17 cellular contexts compared by ENCODE assay signal in the genomic region with DNA sequence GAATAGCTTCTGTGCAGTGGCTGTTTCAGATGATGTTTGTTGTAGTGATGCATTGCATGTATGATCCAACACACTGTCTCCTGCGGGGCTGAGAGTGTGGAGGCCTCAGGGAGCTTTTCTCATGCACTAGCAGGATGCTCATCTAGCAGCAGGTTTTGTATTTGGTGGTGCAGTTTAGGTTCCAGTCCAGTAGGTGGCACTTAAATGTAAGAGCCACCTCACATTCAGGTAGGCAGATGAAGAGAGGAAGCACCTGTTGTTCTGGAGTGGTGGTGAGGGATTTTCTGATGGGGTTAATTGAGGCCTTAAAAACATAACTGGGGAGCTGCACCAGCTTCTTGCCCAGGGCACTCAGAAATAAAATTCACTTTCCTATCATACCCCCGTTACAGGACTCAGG.
DNase-seq lines count a peak whose midpoint lies in the region; ATAC-seq and TF ChIP-seq lines count a peak whose summit lies in the region.
"Had no signal": no experiment of that assay in that cellular context is flagged by ENCODE, and none has a peak within 500 bp of the region (broad histone marks: within the 10 kb centered on the region; RNA-seq: fewer than 3 reads in every experiment).

No MANE protein-coding gene starts in this region.

- no peaks in the 10 kb centered on the region for H3K36me3 Mint-ChIP-seq in type B pancreatic cell

- H3K27me3 ChIP-seq in breast epithelium, result peaks cover 0 to 8% of the 10 kb centered on the region in 2 donors
- H3K27me3 ChIP-seq: heart right ventricle had no signal

- no peak for TF ChIP-seq POLR2A in breast epithelium (IDR thresholded peaks at IDR 0.05)

- H3K9me3 ChIP-seq in breast epithelium, result peaks cover 0 to 3% of the 10 kb centered on the region in 2 donors
- H3K9me3 ChIP-seq: HAP-1, heart right ventricle, left ventricle myocardium inferior had no signal

- H3K4me3 ChIP-seq in breast epithelium, result no peak overlapping the region
- no peak overlapping the region for H3K4me3 ChIP-seq in Jurkat, Clone E6-1 (ENCODE audit: low read length)
- H3K4me3 ChIP-seq: HAP-1, heart right ventricle, left ventricle myocardium inferior had no signal

- no peak overlapping the region for H3K27ac Mint-ChIP-seq in type B pancreatic cell
- H3K27ac Mint-ChIP-seq: T-helper 1 cell treated with Interleukin-12 subunit alpha and Interleukin-12 subunit beta and Interleukin-4 antibody, amounts not matched to agents 30 μg/mL and 1 μg/mL, for 36 hours had no signal

- H3K9me3 Mint-ChIP-seq in type B pancreatic cell, result no peaks in the 10 kb centered on the region
- H3K9me3 Mint-ChIP-seq: activated T-cell treated with anti-CD3 and anti-CD28 coated beads, Interleukin-2, amount 50 U/mL, for 4 hours; T-helper 1 cell treated with Interleukin-12 subunit alpha and Interleukin-12 subunit beta and Interleukin-4 antibody, amounts not matched to agents 30 μg/mL and 1 μg/mL, for 36 hours had no signal

- DNase-seq in T47D (ENCODE audit: low read depth in 1 of 2, low spot score in 1 of 2) (peak; percentile 2 to 46), breast epithelium (ENCODE audit: low spot score in 2 of 2) (no peak), SK-MEL-5 (ENCODE audit: low read depth, low spot score) (peak; percentile 37), type B pancreatic cell (ENCODE audit: extremely low spot score, unreplicated experiment) (no peak), NCI-H146 (lab: John Stamatoyannopoulos, UW) (no peak)
- DNase-seq in Jurkat, Clone E6-1 (ENCODE audit: low read depth, low spot score), result peak; percentile 38
- no peak for DNase-seq in stimulated activated naive CD8-positive, alpha-beta T cell treated with anti-CD3 and anti-CD28 coated beads, Interleukin-15, Interleukin-2, amounts not matched to agents 100 U/mL and 50 U/mL, for 24 hours
- DNase-seq: activated CD4-positive, alpha-beta T cell treated with anti-CD3 and anti-CD28 coated beads for 48 hours; activated T-cell treated with anti-CD3 and anti-CD28 coated beads, Interleukin-2, amount 50 U/mL, for 4 hours; heart right ventricle; left ventricle myocardium inferior; NCI-H2029; right cardiac atrium had no signal

- H3K4me1 ChIP-seq in breast epithelium, result no peaks in the 10 kb centered on the region
- H3K4me1 ChIP-seq: HAP-1, heart right ventricle, left ventricle myocardium inferior had no signal

- intact Hi-C loops in breast epithelium (cut with DNase I; ENCODE audit: low total_unique reads), result no loop called here

- H3K27ac ChIP-seq in breast epithelium, result no peak overlapping the region
- H3K27ac ChIP-seq: heart right ventricle, left ventricle myocardium inferior had no signal

- ATAC-seq in stimulated activated naive CD8-positive, alpha-beta T cell treated with anti-CD3 and anti-CD28 coated beads, Interleukin-15, Interleukin-2, amounts not matched to agents 100 U/mL and 50 U/mL, for 24 hours, result no peak
- ATAC-seq in GM21390 (IDR thresholded peaks at IDR 0.05; ENCODE audit: unreplicated experiment), result no peak
- ATAC-seq: activated T-cell treated with anti-CD3 and anti-CD28 coated beads, Interleukin-2, amount 50 U/mL, for 4 hours; esophagus mucosa; heart right ventricle; right cardiac atrium had no signal

- no peaks in the 10 kb centered on the region for H3K4me1 Mint-ChIP-seq in type B pancreatic cell (ENCODE audit: unreplicated experiment)

- H3K27me3 Mint-ChIP-seq in type B pancreatic cell, result no peaks in the 10 kb centered on the region

- no peaks in the 10 kb centered on the region for H3K36me3 ChIP-seq in breast epithelium
- H3K36me3 ChIP-seq: HAP-1, heart right ventricle, left ventricle myocardium inferior had no signal

- in situ Hi-C loops in T47D (cut with HindIII; ENCODE audit: low pct_unique_long_range_greater_than_20kb, low sequenced_read_pairs), result no loop called here
- in situ Hi-C loops in SK-MEL-5 (cut with HindIII; ENCODE audit: low pct_unique_long_range_greater_than_20kb, low sequenced_read_pairs), result no loop called here

- TF ChIP-seq CTCF in breast epithelium (IDR thresholded peaks at IDR 0.05) (no peak), type B pancreatic cell (conservative IDR thresholded peaks at IDR 0.05) (peak; percentile 19)

- no peak overlapping the region for H3K4me3 Mint-ChIP-seq in type B pancreatic cell
- H3K4me3 Mint-ChIP-seq: activated T-cell treated with anti-CD3 and anti-CD28 coated beads, Interleukin-2, amount 50 U/mL, for 4 hours; T-helper 1 cell treated with Interleukin-12 subunit alpha and Interleukin-12 subunit beta and Interleukin-4 antibody, amounts not matched to agents 30 μg/mL and 1 μg/mL, for 36 hours had no signal

Comparison
In these comparisons a context has a peak if more than half of its experiments do, and no peak if none do; other contexts are left out.
1. DNase-seq: peak in T47D (2 of 2), Jurkat, Clone E6-1 (single experiment) and SK-MEL-5 (single experiment); none in breast epithelium (0 of 2), type B pancreatic cell (single experiment), stimulated activated naive CD8-positive, alpha-beta T cell treated with anti-CD3 and anti-CD28 coated beads, Interleukin-15, Interleukin-2, amounts not matched to agents 100 U/mL and 50 U/mL, for 24 hours (single experiment) and NCI-H146 (single experiment).